Comparison of ENCODE assay signal across 1 cellular context in genomic region chr19:2540646-2541454, GRCh38.
TF ChIP-seq lines count a peak whose summit lies in the region.

No MANE protein-coding gene starts in this region.

TF ChIP-seq in A549, 52 proteins besides CTCF, POLR2A, EP300 and RAD21 (continued from another document):
- TF ChIP-seq REST (IDR thresholded peaks at IDR 0.05) = no peak
- TF ChIP-seq TFCP2L1 (CRISPR knock-in tag; IDR thresholded peaks at IDR 0.05) = no peak
- TF ChIP-seq RNF2 (IDR thresholded peaks at IDR 0.05; ENCODE audit: borderline replicate concordance, low read depth) = no peak
- peak; percentile 94 for TF ChIP-seq GATA3 (IDR thresholded peaks at IDR 0.05; ENCODE audit: borderline replicate concordance)
- TF ChIP-seq FOSB (CRISPR knock-in tag; IDR thresholded peaks at IDR 0.05) = no peak
- no peak for TF ChIP-seq FOSL2 (IDR thresholded peaks at IDR 0.05)
- peak; percentile 84 for TF ChIP-seq FOSL2 (CRISPR knock-in tag; IDR thresholded peaks at IDR 0.05)
- peak; percentile 79; the same call in 1 of the 2 replicates for TF ChIP-seq PBX3 (IDR thresholded peaks at IDR 0.05)
- TF ChIP-seq ESRRA (IDR thresholded peaks at IDR 0.05; ENCODE audit: borderline replicate concordance, low read length) = no peak
- no peak for TF ChIP-seq HOXB13 (CRISPR knock-in tag; IDR thresholded peaks at IDR 0.05; ENCODE audit: low read depth)
- TF ChIP-seq, protein P1, sequence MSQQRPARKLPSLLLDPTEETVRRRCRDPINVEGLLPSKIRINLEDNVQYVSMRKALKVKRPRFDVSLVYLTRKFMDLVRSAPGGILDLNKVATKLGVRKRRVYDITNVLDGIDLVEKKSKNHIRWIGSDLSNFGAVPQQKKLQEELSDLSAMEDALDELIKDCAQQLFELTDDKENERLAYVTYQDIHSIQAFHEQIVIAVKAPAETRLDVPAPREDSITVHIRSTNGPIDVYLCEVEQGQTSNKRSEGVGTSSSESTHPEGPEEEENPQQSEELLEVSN (IDR thresholded peaks at IDR 0.05; ENCODE audit: borderline replicate concordance, low read depth) = no peak; the same call in 1 of the 2 replicates
- TF ChIP-seq, protein P2, sequence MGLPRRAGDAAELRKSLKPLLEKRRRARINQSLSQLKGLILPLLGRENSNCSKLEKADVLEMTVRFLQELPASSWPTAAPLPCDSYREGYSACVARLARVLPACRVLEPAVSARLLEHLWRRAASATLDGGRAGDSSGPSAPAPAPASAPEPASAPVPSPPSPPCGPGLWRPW (IDR thresholded peaks at IDR 0.05) = no peak
- peak; percentile 78 to 87; a peak in 4 of 5 replicates for TF ChIP-seq JUN (IDR thresholded peaks at IDR 0.05)
- no peak for TF ChIP-seq ZSCAN20 (CRISPR knock-in tag; IDR thresholded peaks at IDR 0.05)
- TF ChIP-seq EHMT2 (IDR thresholded peaks at IDR 0.05; ENCODE audit: low read depth) = no peak
- TF ChIP-seq ZFP36 (IDR thresholded peaks at IDR 0.05; ENCODE audit: borderline replicate concordance, partially characterized antibody) = no peak
- no peak for TF ChIP-seq TP53 (CRISPR knock-in tag; IDR thresholded peaks at IDR 0.05)
- TF ChIP-seq CHD4 (IDR thresholded peaks at IDR 0.05; ENCODE audit: borderline replicate concordance) = no peak
- TF ChIP-seq, protein P3, sequence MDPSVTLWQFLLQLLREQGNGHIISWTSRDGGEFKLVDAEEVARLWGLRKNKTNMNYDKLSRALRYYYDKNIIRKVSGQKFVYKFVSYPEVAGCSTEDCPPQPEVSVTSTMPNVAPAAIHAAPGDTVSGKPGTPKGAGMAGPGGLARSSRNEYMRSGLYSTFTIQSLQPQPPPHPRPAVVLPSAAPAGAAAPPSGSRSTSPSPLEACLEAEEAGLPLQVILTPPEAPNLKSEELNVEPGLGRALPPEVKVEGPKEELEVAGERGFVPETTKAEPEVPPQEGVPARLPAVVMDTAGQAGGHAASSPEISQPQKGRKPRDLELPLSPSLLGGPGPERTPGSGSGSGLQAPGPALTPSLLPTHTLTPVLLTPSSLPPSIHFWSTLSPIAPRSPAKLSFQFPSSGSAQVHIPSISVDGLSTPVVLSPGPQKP (IDR thresholded peaks at IDR 0.05; ENCODE audit: low read depth, low read length) = no peak
- TF ChIP-seq, protein P4, sequence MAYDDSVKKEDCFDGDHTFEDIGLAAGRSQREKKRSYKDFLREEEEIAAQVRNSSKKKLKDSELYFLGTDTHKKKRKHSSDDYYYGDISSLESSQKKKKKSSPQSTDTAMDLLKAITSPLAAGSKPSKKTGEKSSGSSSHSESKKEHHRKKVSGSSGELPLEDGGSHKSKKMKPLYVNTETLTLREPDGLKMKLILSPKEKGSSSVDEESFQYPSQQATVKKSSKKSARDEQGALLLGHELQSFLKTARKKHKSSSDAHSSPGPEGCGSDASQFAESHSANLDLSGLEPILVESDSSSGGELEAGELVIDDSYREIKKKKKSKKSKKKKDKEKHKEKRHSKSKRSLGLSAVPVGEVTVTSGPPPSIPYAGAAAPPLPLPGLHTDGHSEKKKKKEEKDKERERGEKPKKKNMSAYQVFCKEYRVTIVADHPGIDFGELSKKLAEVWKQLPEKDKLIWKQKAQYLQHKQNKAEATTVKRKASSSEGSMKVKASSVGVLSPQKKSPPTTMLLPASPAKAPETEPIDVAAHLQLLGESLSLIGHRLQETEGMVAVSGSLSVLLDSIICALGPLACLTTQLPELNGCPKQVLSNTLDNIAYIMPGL (CRISPR knock-in tag; IDR thresholded peaks at IDR 0.05; ENCODE audit: borderline replicate concordance) = no peak
- TF ChIP-seq, protein P5, sequence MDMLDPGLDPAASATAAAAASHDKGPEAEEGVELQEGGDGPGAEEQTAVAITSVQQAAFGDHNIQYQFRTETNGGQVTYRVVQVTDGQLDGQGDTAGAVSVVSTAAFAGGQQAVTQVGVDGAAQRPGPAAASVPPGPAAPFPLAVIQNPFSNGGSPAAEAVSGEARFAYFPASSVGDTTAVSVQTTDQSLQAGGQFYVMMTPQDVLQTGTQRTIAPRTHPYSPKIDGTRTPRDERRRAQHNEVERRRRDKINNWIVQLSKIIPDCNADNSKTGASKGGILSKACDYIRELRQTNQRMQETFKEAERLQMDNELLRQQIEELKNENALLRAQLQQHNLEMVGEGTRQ (IDR thresholded peaks at IDR 0.05) = no peak
- no peak for TF ChIP-seq PHF8 (IDR thresholded peaks at IDR 0.05; ENCODE audit: borderline replicate concordance, low read depth)
- TF ChIP-seq FOXS1 (CRISPR knock-in tag; IDR thresholded peaks at IDR 0.05) = no peak
- no peak for TF ChIP-seq KDM5A (IDR thresholded peaks at IDR 0.05)
- no peak for TF ChIP-seq RFX5 (IDR thresholded peaks at IDR 0.05)
- TF ChIP-seq ZNF302 (CRISPR knock-in tag; IDR thresholded peaks at IDR 0.05) = no peak
- no peak for TF ChIP-seq MAZ (IDR thresholded peaks at IDR 0.05; ENCODE audit: borderline replicate concordance, low read depth, low read length)
- TF ChIP-seq SMC3 (IDR thresholded peaks at IDR 0.05) = peak; percentile 59
- TF ChIP-seq CEBPB (IDR thresholded peaks at IDR 0.05) = peak in 1 of 2 experiments; percentile 55; a peak in 2 of 4 replicates
- TF ChIP-seq RARB (CRISPR knock-in tag; IDR thresholded peaks at IDR 0.05) = no peak
- TF ChIP-seq CBX8 (IDR thresholded peaks at IDR 0.05) = no peak
TF ChIP-seq in A549: peak in this region for 13.
